In genomic region chr11:65540290-65541092, GRCh38 we compare ENCODE assay signal across 8 cellular contexts. TPM values are rescaled to one million over a fixed set of nuclear protein-coding genes. Genes with fewer than 3 reads are reported as not detected.
A peak's percentile ranks its signal among the peaks of the same experiment; 100 is the strongest.
DNase-seq lines count a peak whose midpoint lies in the region; ATAC-seq, FAIRE-seq and TF ChIP-seq lines count a peak whose summit lies in the region.

No MANE protein-coding gene starts in this region.

- H3K36me3 ChIP-seq in keratinocyte (ENCODE audit: control insufficient read depth in 2 of 2, extremely low read depth in 1 of 2, insufficient read depth in 2 of 2, low read length in 2 of 2) = peaks cover 6 to 8% of the 10 kb centered on the region in 2 experiments

- H3K27me3 ChIP-seq in keratinocyte (ENCODE audit: control insufficient read depth, extremely low read depth, insufficient read depth, low read length) = no peaks in the 10 kb centered on the region

- peak; percentile 73 to 90 (median 78) for TF ChIP-seq CTCF in keratinocyte (optimal IDR thresholded peaks at IDR 0.05 in 1 of 3, IDR thresholded peaks at IDR 0.05 in 1 of 3, conservative IDR thresholded peaks at IDR 0.05 in 1 of 3; ENCODE audit: extremely low read depth in 1 of 3, insufficient read depth in 2 of 3, low read length in 3 of 3)

- peak overlapping the region; percentile 79 for H3K4me2 ChIP-seq in keratinocyte (ENCODE audit: control insufficient read depth, extremely low read depth, insufficient read depth, low read depth, low read length)

- no peaks in the 10 kb centered on the region for H3K9me1 ChIP-seq in keratinocyte (ENCODE audit: control insufficient read depth, extremely low read depth, insufficient read depth, low read length)

- dilution Hi-C loops in keratinocyte (cut with MboI; ENCODE audit: extremely low pct_ligation_motif_present, low sequenced_read_pairs) = no loop called here

- peak overlapping the region; percentile 42 to 67 (median 65) for H3K4me3 ChIP-seq in keratinocyte (ENCODE audit: control insufficient read depth in 2 of 3, extremely low read depth in 1 of 3, insufficient read depth in 2 of 3, low read depth in 1 of 3, low read length in 3 of 3)

- peak; percentile 73 for ATAC-seq in HG02852 (IDR thresholded peaks at IDR 0.05; ENCODE audit: unreplicated experiment)

- no peaks in the 10 kb centered on the region for H3K9me3 ChIP-seq in keratinocyte (ENCODE audit: control insufficient read depth, low read depth, low read length)

- H2AFZ ChIP-seq in keratinocyte (ENCODE audit: control insufficient read depth, low read length) = peak overlapping the region; percentile 73

- peak overlapping the region; percentile 69 for H3K9ac ChIP-seq in keratinocyte (ENCODE audit: control insufficient read depth, extremely low read depth, insufficient read depth, low read length)

- H3K27ac ChIP-seq in caudate nucleus (ENCODE audit: low read depth, low read length) (peak overlapping the region; percentile 97), keratinocyte (ENCODE audit: control insufficient read depth, insufficient read depth, low read length) (peak overlapping the region; percentile 53)

- H3K4me1 ChIP-seq in keratinocyte (ENCODE audit: control insufficient read depth, extremely low read depth, insufficient read depth, low read length) = peaks cover 14% of the 10 kb centered on the region

- FAIRE-seq in keratinocyte (lab: Jason Lieb, UNC) = peak; percentile 44

- H4K20me1 ChIP-seq in keratinocyte (ENCODE audit: control insufficient read depth, extremely low read depth, insufficient read depth, low read length) = peaks cover 3% of the 10 kb centered on the region

- no peaks in the 10 kb centered on the region for H3K79me2 ChIP-seq in keratinocyte (ENCODE audit: control insufficient read depth, insufficient read depth, low read length)

- DNase-seq in NCI-H2107 treated with DMSO at 0.1 percent for 48 hours (lab: John Stamatoyannopoulos, UW; ENCODE audit: unreplicated experiment) (peak; percentile 46), NCI-H2107 (lab: John Stamatoyannopoulos, UW) (no peak), NCI-H2029 treated with DMSO at 0.1 percent for 48 hours (lab: John Stamatoyannopoulos, UW) (peak; percentile 77), caudate nucleus (lab: John Stamatoyannopoulos, UW) (peak in 60 of 61 donors; percentile 52 to 94 (median 84)), keratinocyte (ENCODE audit: low read depth, low spot score) (no peak)
- DNase-seq in activated CD4-positive, CD25-positive, alpha-beta regulatory T cell (lab: John Stamatoyannopoulos, UW) = peak; percentile 81 to 88 (median 83)
- peak; percentile 91 for DNase-seq in stimulated activated CD4-positive, alpha-beta T cell treated with anti-CD3 and anti-CD28 coated beads, Interleukin-15, amount 100 ng/mL, for 24 hours

RNA-seq across cellular contexts. Expression of gene SCYL1, which starts 15.6 kb away (rescaled TPM):
- 31.3 to 51.2 TPM (median 44.1 TPM) in 3 replicates for polyA plus RNA-seq in keratinocyte
- polyA plus RNA-seq in keratinocyte (2011; ENCODE audit: low read depth) = 25.3 TPM
- polyA plus RNA-seq in keratinocyte (2011; cell fraction: cytosol; rRNA removed) = 40.7 and 65.2 TPM in 2 replicates
- polyA plus RNA-seq in keratinocyte (2011; cell fraction: nucleus; rRNA removed) = 52.1 and 72.4 TPM in 2 replicates
- 33.0 and 44.5 TPM in 2 replicates for polyA plus RNA-seq in keratinocyte (2012; ENCODE audit: low replicate concordance)
- 34.8 to 75.0 TPM (median 43.7 TPM) in 3 replicates for polyA minus RNA-seq in keratinocyte
- 43.0 TPM for polyA minus RNA-seq in keratinocyte (2011; cell fraction: cytosol; rRNA and poly(A)+ RNA removed)
- 24.6 and 32.7 TPM in 2 replicates for polyA minus RNA-seq in keratinocyte (2011; cell fraction: nucleus; rRNA and poly(A)+ RNA removed)

RNA-seq across cellular contexts. Expression of gene LTBP3, which starts 17.7 kb away (rescaled TPM):
- polyA plus RNA-seq in keratinocyte = 9.1 to 23.0 TPM (median 11.0 TPM) in 3 replicates
- polyA plus RNA-seq in keratinocyte (2011; ENCODE audit: low read depth) = 4.4 TPM
- 6.9 and 16.8 TPM in 2 replicates for polyA plus RNA-seq in keratinocyte (2011; cell fraction: cytosol; rRNA removed)
- 45.1 and 57.9 TPM in 2 replicates for polyA plus RNA-seq in keratinocyte (2011; cell fraction: nucleus; rRNA removed)
- 8.9 and 26.6 TPM in 2 replicates for polyA plus RNA-seq in keratinocyte (2012; ENCODE audit: low replicate concordance)
- polyA minus RNA-seq in keratinocyte = 8.8 to 64.5 TPM (median 10.5 TPM) in 3 replicates
- 32.8 TPM for polyA minus RNA-seq in keratinocyte (2011; cell fraction: cytosol; rRNA and poly(A)+ RNA removed)
- polyA minus RNA-seq in keratinocyte (2011; cell fraction: nucleus; rRNA and poly(A)+ RNA removed) = 30.0 and 30.3 TPM in 2 replicates

RNA-seq across cellular contexts. Expression of gene ZNRD2, which starts 29.8 kb away (rescaled TPM):
- polyA plus RNA-seq in keratinocyte = 33.6 to 48.5 TPM (median 47.5 TPM) in 3 replicates
- 9.1 TPM for polyA plus RNA-seq in keratinocyte (2011; ENCODE audit: low read depth)
- polyA plus RNA-seq in keratinocyte (2011; cell fraction: cytosol; rRNA removed) = 29.1 and 56.1 TPM in 2 replicates
- polyA plus RNA-seq in keratinocyte (2011; cell fraction: nucleus; rRNA removed) = 34.2 and 37.8 TPM in 2 replicates
- polyA plus RNA-seq in keratinocyte (2012; ENCODE audit: low replicate concordance) = 47.2 and 82.7 TPM in 2 replicates
- 8.8 to 35.2 TPM (median 10.5 TPM) in 3 replicates for polyA minus RNA-seq in keratinocyte
- polyA minus RNA-seq in keratinocyte (2011; cell fraction: cytosol; rRNA and poly(A)+ RNA removed) = 33.8 TPM
- polyA minus RNA-seq in keratinocyte (2011; cell fraction: nucleus; rRNA and poly(A)+ RNA removed) = 12.9 and 16.0 TPM in 2 replicates

RNA-seq across cellular contexts. Expression of gene FAM89B, which starts 31.8 kb away (rescaled TPM):
- 11.5 to 37.6 TPM (median 13.5 TPM) in 3 replicates for polyA plus RNA-seq in keratinocyte
- 1.3 TPM for polyA plus RNA-seq in keratinocyte (2011; ENCODE audit: low read depth)
- polyA plus RNA-seq in keratinocyte (2011; cell fraction: cytosol; rRNA removed) = 18.0 and 37.6 TPM in 2 replicates
- polyA plus RNA-seq in keratinocyte (2011; cell fraction: nucleus; rRNA removed) = 8.8 and 17.8 TPM in 2 replicates
- polyA plus RNA-seq in keratinocyte (2012; ENCODE audit: low replicate concordance) = 17.0 and 20.6 TPM in 2 replicates
- 8.9 to 33.5 TPM (median 20.7 TPM) in 3 replicates for polyA minus RNA-seq in keratinocyte
- 30.5 TPM for polyA minus RNA-seq in keratinocyte (2011; cell fraction: cytosol; rRNA and poly(A)+ RNA removed)
- 2.1 and 9.4 TPM in 2 replicates for polyA minus RNA-seq in keratinocyte (2011; cell fraction: nucleus; rRNA and poly(A)+ RNA removed)

RNA-seq across cellular contexts. Expression of gene EHBP1L1, which starts 35.4 kb away (rescaled TPM):
- 8.5 to 14.0 TPM (median 10.4 TPM) in 3 replicates for polyA plus RNA-seq in keratinocyte
- 28.9 TPM for polyA plus RNA-seq in keratinocyte (2011; ENCODE audit: low read depth)
- polyA plus RNA-seq in keratinocyte (2011; cell fraction: cytosol; rRNA removed) = 5.2 and 16.1 TPM in 2 replicates
- 35.7 and 50.9 TPM in 2 replicates for polyA plus RNA-seq in keratinocyte (2011; cell fraction: nucleus; rRNA removed)
- polyA plus RNA-seq in keratinocyte (2012; ENCODE audit: low replicate concordance) = 12.7 and 19.8 TPM in 2 replicates
- 9.8 to 25.0 TPM (median 16.6 TPM) in 3 replicates for polyA minus RNA-seq in keratinocyte
- 36.8 TPM for polyA minus RNA-seq in keratinocyte (2011; cell fraction: cytosol; rRNA and poly(A)+ RNA removed)
- 21.4 and 21.5 TPM in 2 replicates for polyA minus RNA-seq in keratinocyte (2011; cell fraction: nucleus; rRNA and poly(A)+ RNA removed)

Comparison
In these comparisons a context has a peak if more than half of its experiments do, and no peak if none do; other contexts are left out.
1. DNase-seq: peak in NCI-H2107 treated with DMSO at 0.1 percent for 48 hours (single experiment), NCI-H2029 treated with DMSO at 0.1 percent for 48 hours (single experiment), activated CD4-positive, CD25-positive, alpha-beta regulatory T cell (4 of 4), caudate nucleus (60 of 61) and stimulated activated CD4-positive, alpha-beta T cell treated with anti-CD3 and anti-CD28 coated beads, Interleukin-15, amount 100 ng/mL, for 24 hours (single experiment); none in NCI-H2107 (single experiment) and keratinocyte (single experiment).